1 cellular context compared by ENCODE assay signal in the genomic region with DNA sequence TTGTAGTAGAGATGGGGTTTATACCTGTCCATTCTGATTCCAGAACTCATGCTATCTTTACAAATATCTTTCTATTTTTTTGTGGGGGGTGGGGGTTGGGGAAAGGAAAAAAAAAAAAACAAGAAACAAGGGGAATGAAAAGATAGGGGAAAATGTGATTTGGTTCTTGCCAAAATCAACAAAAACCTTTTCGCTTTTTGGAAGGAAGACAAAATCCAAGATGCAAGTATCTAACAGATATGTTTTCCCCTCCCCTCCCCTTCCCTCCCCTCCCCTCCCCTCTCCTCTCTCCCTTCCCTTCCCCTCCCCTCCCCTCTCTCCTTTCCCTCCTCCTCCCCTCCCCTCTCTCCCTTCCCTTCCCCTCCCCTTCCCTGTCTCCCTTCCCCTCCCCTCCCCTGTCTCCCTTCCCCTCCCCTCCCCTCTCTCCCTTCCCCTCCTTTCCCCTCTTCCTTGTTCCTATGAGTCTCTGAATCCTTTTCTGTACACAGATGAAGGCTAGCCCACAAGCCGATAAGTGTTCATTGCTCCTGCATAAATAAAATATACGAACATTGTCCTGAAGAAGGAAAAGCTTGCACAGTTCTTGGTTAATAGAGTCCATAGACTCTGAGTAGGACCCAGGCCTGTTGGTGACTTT.
TF ChIP-seq lines count a peak whose summit lies in the region.

No MANE protein-coding gene starts in this region.

TF ChIP-seq in HepG2, 621 proteins besides CTCF, POLR2A, EP300 and RAD21 (continued from another document):
- TF ChIP-seq, protein P1, sequence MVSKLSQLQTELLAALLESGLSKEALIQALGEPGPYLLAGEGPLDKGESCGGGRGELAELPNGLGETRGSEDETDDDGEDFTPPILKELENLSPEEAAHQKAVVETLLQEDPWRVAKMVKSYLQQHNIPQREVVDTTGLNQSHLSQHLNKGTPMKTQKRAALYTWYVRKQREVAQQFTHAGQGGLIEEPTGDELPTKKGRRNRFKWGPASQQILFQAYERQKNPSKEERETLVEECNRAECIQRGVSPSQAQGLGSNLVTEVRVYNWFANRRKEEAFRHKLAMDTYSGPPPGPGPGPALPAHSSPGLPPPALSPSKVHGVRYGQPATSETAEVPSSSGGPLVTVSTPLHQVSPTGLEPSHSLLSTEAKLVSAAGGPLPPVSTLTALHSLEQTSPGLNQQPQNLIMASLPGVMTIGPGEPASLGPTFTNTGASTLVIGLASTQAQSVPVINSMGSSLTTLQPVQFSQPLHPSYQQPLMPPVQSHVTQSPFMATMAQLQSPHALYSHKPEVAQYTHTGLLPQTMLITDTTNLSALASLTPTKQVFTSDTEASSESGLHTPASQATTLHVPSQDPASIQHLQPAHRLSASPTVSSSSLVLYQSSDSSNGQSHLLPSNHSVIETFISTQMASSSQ (IDR thresholded peaks at IDR 0.05; ENCODE audit: low read depth): no peak
- TF ChIP-seq, protein P1 (CRISPR knock-in tag; IDR thresholded peaks at IDR 0.05; ENCODE audit: borderline replicate concordance): no peak
- TF ChIP-seq ZNF766 (CRISPR knock-in tag; IDR thresholded peaks at IDR 0.05; ENCODE audit: borderline replicate concordance) (no peak), HNRNPK (IDR thresholded peaks at IDR 0.05; ENCODE audit: low read depth, low read length, poor library complexity, severe bottlenecking) (peak; percentile 96), PCBP1 (IDR thresholded peaks at IDR 0.05; ENCODE audit: borderline replicate concordance, low read depth, low read length) (0 out of 2 replicates have a peak, but pooled peaks have one; percentile 48), FOXK1 (CRISPR knock-in tag; IDR thresholded peaks at IDR 0.05; ENCODE audit: borderline replicate concordance, low read depth) (no peak)
